ENCODE assay signal across 21 cellular contexts in the genomic region with DNA sequence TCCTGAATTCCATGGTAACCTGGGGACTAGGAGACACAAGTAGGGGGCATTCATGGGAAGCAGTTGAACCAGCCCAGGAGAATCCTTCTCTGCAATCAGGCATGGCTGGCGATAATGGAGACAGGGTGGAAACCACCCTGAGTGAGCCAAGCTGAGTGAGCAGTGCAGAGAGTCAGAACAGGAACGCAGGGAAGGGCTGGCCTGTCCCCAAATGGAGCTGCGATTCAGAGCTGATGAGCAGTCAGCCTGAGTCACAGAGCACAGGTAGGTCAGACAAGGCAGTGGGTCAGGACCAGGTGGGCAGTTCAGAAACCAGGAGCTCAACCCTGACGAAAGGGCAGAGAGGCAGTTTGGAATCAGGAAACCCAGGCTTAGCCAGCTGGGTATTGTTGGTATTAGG.
DNase-seq lines count a peak whose midpoint lies in the region; ATAC-seq and TF ChIP-seq lines count a peak whose summit lies in the region.
"Had no signal": no experiment of that assay in that cellular context is flagged by ENCODE, and none has a peak within 500 bp of the region (broad histone marks: within the 10 kb centered on the region; RNA-seq: fewer than 3 reads in every experiment).

No MANE protein-coding gene starts in this region.

- CTCF ChIA-PET in PC-9 (lab: Charles Lee), result interaction anchor here (0.5 to 0.6 kb wide), 2 partner anchors 128 to 344 kb away, joined by 3 to 5 read pairs; no protein-coding TSS in a partner anchor

- DNase-seq in activated naive CD4-positive, alpha-beta T cell treated with anti-CD3 and anti-CD28 coated beads, Interleukin-2, amount 50 U/mL, for 72 hours (ENCODE audit: low spot score in 2 of 2), result no peak
- no peak for DNase-seq in activated naive CD4-positive, alpha-beta T cell (lab: John Stamatoyannopoulos, UW)
- DNase-seq in PC-9 (peak; percentile 47), epithelial cell of prostate (ENCODE audit: low read depth, low spot score) (peak; percentile 69), NK-92 (lab: John Stamatoyannopoulos, UW; ENCODE audit: unreplicated experiment) (no peak), RPMI8226 (no peak), islet precursor cell (no peak)
- no peak for DNase-seq in stimulated activated effector memory CD8-positive, alpha-beta T cell treated with anti-CD3 and anti-CD28 coated beads, Interleukin-12 subunit alpha, Interleukin-12 subunit beta, amount 100 ng/mL, for 72 hours (ENCODE audit: low spot score in 2 of 2)
- DNase-seq: activated B cell treated with CpG ODN at 0.5 μM for 24 hours; activated T-cell treated with anti-CD3 and anti-CD28 coated beads, Interleukin-2, amount 50 U/mL, for 72 hours; brain microvascular endothelial cell; CD4-positive, alpha-beta memory T cell; DMS79 treated with DMSO at 0.1 percent for 48 hours; gastrocnemius medialis; mucosa of descending colon; NCI-H146; NCI-H2171; T-helper 2 cell had no signal

- no peaks in the 10 kb centered on the region for H3K9me2 ChIP-seq in PC-9 (ENCODE audit: insufficient read depth)

- H3K27ac ChIP-seq in PC-9 (peak overlapping the region; percentile 43; the same call in 1 of the 2 replicates), epithelial cell of prostate (peak overlapping the region; percentile 99)
- H3K27ac ChIP-seq: brain microvascular endothelial cell, gastrocnemius medialis, neutrophil, vagina had no signal

- peaks cover 18% of the 10 kb centered on the region; the same call in 1 of the 2 replicates for H3F3A ChIP-seq in PC-9 (ENCODE audit: insufficient read depth, low read depth)

- no peaks in the 10 kb centered on the region for H4K20me1 ChIP-seq in PC-9 (ENCODE audit: insufficient read depth)

- no peak overlapping the region for H2AFZ ChIP-seq in PC-9

- no peak overlapping the region for H3K27ac Mint-ChIP-seq in activated naive CD4-positive, alpha-beta T cell treated with anti-CD3 and anti-CD28 coated beads, Interleukin-2, amount 50 U/mL, for 72 hours
- H3K27ac Mint-ChIP-seq in stimulated activated effector memory CD8-positive, alpha-beta T cell treated with anti-CD3 and anti-CD28 coated beads, Interleukin-12 subunit alpha, Interleukin-12 subunit beta, amount 100 ng/mL, for 72 hours, result no peak overlapping the region
- H3K27ac Mint-ChIP-seq: activated B cell treated with CpG ODN at 0.5 μM for 24 hours; activated T-cell treated with anti-CD3 and anti-CD28 coated beads, Interleukin-2, amount 50 U/mL, for 72 hours; CD4-positive, alpha-beta memory T cell; dendritic cell treated with granulocyte-macrophage colony-stimulating factor and Interleukin-4, amounts not matched to agents 40 ng/mL and 50 ng/mL, for 4 days had no signal

- H3K4me1 Mint-ChIP-seq in stimulated activated effector memory CD8-positive, alpha-beta T cell treated with anti-CD3 and anti-CD28 coated beads, Interleukin-12 subunit alpha, Interleukin-12 subunit beta, amount 100 ng/mL, for 72 hours, result no peaks in the 10 kb centered on the region
- H3K4me1 Mint-ChIP-seq: activated B cell treated with CpG ODN at 0.5 μM for 24 hours; CD4-positive, alpha-beta memory T cell had no signal

- TF ChIP-seq CTCF in PC-9 (conservative IDR thresholded peaks at IDR 0.05), result no peak

- no peak overlapping the region for H3K4me3 Mint-ChIP-seq in stimulated activated effector memory CD8-positive, alpha-beta T cell treated with anti-CD3 and anti-CD28 coated beads, Interleukin-12 subunit alpha, Interleukin-12 subunit beta, amount 100 ng/mL, for 72 hours
- H3K4me3 Mint-ChIP-seq: activated B cell treated with CpG ODN at 0.5 μM for 24 hours; activated T-cell treated with anti-CD3 and anti-CD28 coated beads, Interleukin-2, amount 50 U/mL, for 72 hours; CD4-positive, alpha-beta memory T cell; dendritic cell treated with granulocyte-macrophage colony-stimulating factor and Interleukin-4, amounts not matched to agents 40 ng/mL and 50 ng/mL, for 4 days had no signal

- BruUV-seq in PC-9 (replicated peaks; lab: Mats Ljungman, UMichigan), result no TSS peak

- H3K36me3 ChIP-seq in PC-9 (ENCODE audit: low read depth), result no peaks in the 10 kb centered on the region
- H3K36me3 ChIP-seq: brain microvascular endothelial cell, gastrocnemius medialis, neutrophil, vagina had no signal

- no peaks in the 10 kb centered on the region for H3K27me3 ChIP-seq in PC-9 (ENCODE audit: insufficient read depth, low read depth)
- H3K27me3 ChIP-seq: brain microvascular endothelial cell, gastrocnemius medialis, neutrophil, vagina had no signal

- ATAC-seq in activated naive CD4-positive, alpha-beta T cell treated with anti-CD3 and anti-CD28 coated beads, Interleukin-2, amount 50 U/mL, for 72 hours, result peak; percentile 50 to 79
- ATAC-seq in stimulated activated effector memory CD8-positive, alpha-beta T cell treated with anti-CD3 and anti-CD28 coated beads, Interleukin-12 subunit alpha, Interleukin-12 subunit beta, amount 100 ng/mL, for 72 hours, result peak; percentile 51
- ATAC-seq: gastrocnemius medialis, mucosa of descending colon had no signal

- no peaks in the 10 kb centered on the region for H3K79me2 ChIP-seq in PC-9 (ENCODE audit: low read depth)

- peaks cover 28% of the 10 kb centered on the region for H3K4me1 ChIP-seq in PC-9 (replicated peaks; ENCODE audit: insufficient read depth)
- H3K4me1 ChIP-seq: gastrocnemius medialis, vagina had no signal

- H3K4me2 ChIP-seq in PC-9, result no peak overlapping the region

- H3K4me3 ChIP-seq in PC-9, result no peak overlapping the region
- H3K4me3 ChIP-seq: gastrocnemius medialis, mucosa of descending colon, vagina had no signal

- no peaks in the 10 kb centered on the region for H3K36me3 Mint-ChIP-seq in activated naive CD4-positive, alpha-beta T cell treated with anti-CD3 and anti-CD28 coated beads, Interleukin-2, amount 50 U/mL, for 72 hours
- no peaks in the 10 kb centered on the region for H3K36me3 Mint-ChIP-seq in stimulated activated effector memory CD8-positive, alpha-beta T cell treated with anti-CD3 and anti-CD28 coated beads, Interleukin-12 subunit alpha, Interleukin-12 subunit beta, amount 100 ng/mL, for 72 hours
- H3K36me3 Mint-ChIP-seq: CD4-positive, alpha-beta memory T cell had no signal

- POLR2A ChIA-PET in PC-9 (lab: Charles Lee; ENCODE audit: unreplicated experiment), result interaction anchor here (0.6 to 1.1 kb wide), 2 partner anchors 12 to 121 kb away, joined by 6 to 7 read pairs; no protein-coding TSS in a partner anchor

- H3K9me3 ChIP-seq in PC-9 (ENCODE audit: insufficient read depth, low read depth), result peaks cover 7% of the 10 kb centered on the region
- H3K9me3 ChIP-seq: gastrocnemius medialis, mucosa of descending colon, neutrophil, vagina had no signal

- intact Hi-C loops in PC-9 (cut with micrococcal nuclease; ENCODE audit: unreplicated experiment), result no loop called here

- no peaks in the 10 kb centered on the region for H3K9me3 Mint-ChIP-seq in activated naive CD4-positive, alpha-beta T cell treated with anti-CD3 and anti-CD28 coated beads, Interleukin-2, amount 50 U/mL, for 72 hours
- no peaks in the 10 kb centered on the region for H3K9me3 Mint-ChIP-seq in stimulated activated effector memory CD8-positive, alpha-beta T cell treated with anti-CD3 and anti-CD28 coated beads, Interleukin-12 subunit alpha, Interleukin-12 subunit beta, amount 100 ng/mL, for 72 hours
- H3K9me3 Mint-ChIP-seq: activated B cell treated with CpG ODN at 0.5 μM for 24 hours; activated T-cell treated with anti-CD3 and anti-CD28 coated beads, Interleukin-2, amount 50 U/mL, for 72 hours; CD4-positive, alpha-beta memory T cell; dendritic cell treated with granulocyte-macrophage colony-stimulating factor and Interleukin-4, amounts not matched to agents 40 ng/mL and 50 ng/mL, for 4 days had no signal

Comparison
In these comparisons a context has a peak if more than half of its experiments do, and no peak if none do; other contexts are left out.
1. DNase-seq: peak in PC-9 (2 of 2) and epithelial cell of prostate (single experiment); none in activated naive CD4-positive, alpha-beta T cell treated with anti-CD3 and anti-CD28 coated beads, Interleukin-2, amount 50 U/mL, for 72 hours (0 of 2), activated naive CD4-positive, alpha-beta T cell (0 of 4), stimulated activated effector memory CD8-positive, alpha-beta T cell treated with anti-CD3 and anti-CD28 coated beads, Interleukin-12 subunit alpha, Interleukin-12 subunit beta, amount 100 ng/mL, for 72 hours (0 of 2), NK-92 (single experiment), RPMI8226 (single experiment) and islet precursor cell (single experiment).